ENCODE assay signal across 8 cellular contexts in genomic region chr15:72782274-72782992, GRCh38. TPM values are rescaled to one million over a fixed set of nuclear protein-coding genes. Genes with fewer than 3 reads are reported as not detected.
DNase-seq lines count a peak whose midpoint lies in the region; ATAC-seq and TF ChIP-seq lines count a peak whose summit lies in the region.

No MANE protein-coding gene starts in this region.

- H3K27ac ChIP-seq in CD4-positive, CD25-positive, alpha-beta regulatory T cell (ENCODE audit: insufficient read depth, low read length, poor library complexity, severe bottlenecking) = peak overlapping the region; percentile 96
- no peak overlapping the region for H3K27ac ChIP-seq in duodenal mucosa (ENCODE audit: low read depth, low read length)

- DNase-seq in CD4-positive, CD25-positive, alpha-beta regulatory T cell = no peak
- DNase-seq in MG63 (no peak), neural crest cell (ENCODE audit: low read depth, low spot score) (no peak), posterior vena cava (ENCODE audit: low spot score) (no peak), NCI-H1417 treated with DMSO at 0.1 percent for 48 hours (lab: John Stamatoyannopoulos, UW) (no peak), iPS-NIHi7 (ENCODE audit: extremely low spot score) (no peak)

- no peaks in the 10 kb centered on the region for H3K9me3 Mint-ChIP-seq in CD4-positive, CD25-positive, alpha-beta regulatory T cell
- no peaks in the 10 kb centered on the region for H3K9me3 Mint-ChIP-seq in neural crest cell

- H3K4me1 ChIP-seq in CD4-positive, CD25-positive, alpha-beta regulatory T cell (ENCODE audit: control insufficient read depth, insufficient read depth, low read length, poor library complexity, severe bottlenecking) = peaks cover 43% of the 10 kb centered on the region
- peaks cover 18 to 32% of the 10 kb centered on the region in 2 donors for H3K4me1 ChIP-seq in duodenal mucosa (ENCODE audit: control insufficient read depth in 1 of 2, insufficient read depth in 2 of 2, low read length in 2 of 2)

- no peak for TF ChIP-seq CTCF in neural crest cell (conservative IDR thresholded peaks at IDR 0.05)

- ATAC-seq in CD4-positive, CD25-positive, alpha-beta regulatory T cell (ENCODE audit: low read depth in 2 of 2) = no peak
- no peak for ATAC-seq in GM19467 (IDR thresholded peaks at IDR 0.05; ENCODE audit: unreplicated experiment)

- H3K4me1 Mint-ChIP-seq in CD4-positive, CD25-positive, alpha-beta regulatory T cell = peaks cover 23 to 63% (median 52%) of the 10 kb centered on the region in 4 donors
- H3K4me1 Mint-ChIP-seq in neural crest cell = peaks cover 42% of the 10 kb centered on the region

- intact Hi-C loops in posterior vena cava (cut with DNase I) = no loop called here

- no peaks in the 10 kb centered on the region for H3K27me3 ChIP-seq in CD4-positive, CD25-positive, alpha-beta regulatory T cell (ENCODE audit: control insufficient read depth, insufficient read depth, low read length)
- H3K27me3 ChIP-seq in MG63 (no peaks in the 10 kb centered on the region), duodenal mucosa (ENCODE audit: control insufficient read depth in 1 of 2, insufficient read depth in 2 of 2, low read length in 2 of 2) (no peaks in the 10 kb centered on the region)

- peak overlapping the region; percentile 96 to 97 for H3K9ac ChIP-seq in duodenal mucosa (ENCODE audit: low read depth in 1 of 2, low read length in 2 of 2)

- H3K4me3 Mint-ChIP-seq in CD4-positive, CD25-positive, alpha-beta regulatory T cell = peak overlapping the region; percentile 93 to 99 (median 97)
- H3K4me3 Mint-ChIP-seq in neural crest cell = peak overlapping the region; percentile 87

- peaks cover 31% of the 10 kb centered on the region for H3K36me3 Mint-ChIP-seq in CD4-positive, CD25-positive, alpha-beta regulatory T cell
- no peaks in the 10 kb centered on the region for H3K36me3 Mint-ChIP-seq in neural crest cell (ENCODE audit: low read depth)

- H3K9me3 ChIP-seq in CD4-positive, CD25-positive, alpha-beta regulatory T cell (ENCODE audit: control insufficient read depth in 2 of 2, low read length in 2 of 2) = no peaks in the 10 kb centered on the region
- H3K9me3 ChIP-seq in MG63 (no peaks in the 10 kb centered on the region), duodenal mucosa (ENCODE audit: control insufficient read depth in 1 of 2, low read length in 2 of 2) (no peaks in the 10 kb centered on the region)

- H3K36me3 ChIP-seq in CD4-positive, CD25-positive, alpha-beta regulatory T cell (ENCODE audit: control insufficient read depth, insufficient read depth, low read length) = peaks cover 16% of the 10 kb centered on the region
- H3K36me3 ChIP-seq in MG63 = peaks cover 26% of the 10 kb centered on the region
- peaks cover 0 to 5% of the 10 kb centered on the region in 2 donors for H3K36me3 ChIP-seq in duodenal mucosa (ENCODE audit: control insufficient read depth in 1 of 2, insufficient read depth in 2 of 2, low read length in 2 of 2)

- peaks cover 8% of the 10 kb centered on the region for H3K27me3 Mint-ChIP-seq in CD4-positive, CD25-positive, alpha-beta regulatory T cell
- no peaks in the 10 kb centered on the region for H3K27me3 Mint-ChIP-seq in neural crest cell (ENCODE audit: low read depth)

- peak overlapping the region; percentile 96 for H3K4me3 ChIP-seq in CD4-positive, CD25-positive, alpha-beta regulatory T cell (ENCODE audit: low read depth, low read length)
- H3K4me3 ChIP-seq in MG63 (peak overlapping the region; percentile 95), duodenal mucosa (ENCODE audit: low read depth in 1 of 2, low read length in 2 of 2) (peak overlapping the region; percentile 98)

- H3K27ac Mint-ChIP-seq in CD4-positive, CD25-positive, alpha-beta regulatory T cell = peak overlapping the region; percentile 97 to 98 (median 97)
- peak overlapping the region; percentile 47 for H3K27ac Mint-ChIP-seq in neural crest cell (ENCODE audit: unreplicated experiment)

RNA-seq across cellular contexts. Expression of gene ADPGK, which starts 1.1 kb away (rescaled TPM):
- total RNA-seq in CD4-positive, CD25-positive, alpha-beta regulatory T cell = 89.0 TPM
- polyA plus RNA-seq in CD4-positive, CD25-positive, alpha-beta regulatory T cell = 10 to 100 TPM; 66.3 to 99.0 (median 83.8) TPM
- 69.4 and 78.8 TPM in 2 replicates for total RNA-seq in MG63 (2014; rRNA removed; shearing (Covaris generic); ENCODE audit: low replicate concordance)
- total RNA-seq in neural crest cell (39.7 and 41.8 TPM in 2 replicates), posterior vena cava (10 to 100 TPM; 29.8 to 36.4 TPM)
